15 cellular contexts compared by ENCODE assay signal in the genomic region with DNA sequence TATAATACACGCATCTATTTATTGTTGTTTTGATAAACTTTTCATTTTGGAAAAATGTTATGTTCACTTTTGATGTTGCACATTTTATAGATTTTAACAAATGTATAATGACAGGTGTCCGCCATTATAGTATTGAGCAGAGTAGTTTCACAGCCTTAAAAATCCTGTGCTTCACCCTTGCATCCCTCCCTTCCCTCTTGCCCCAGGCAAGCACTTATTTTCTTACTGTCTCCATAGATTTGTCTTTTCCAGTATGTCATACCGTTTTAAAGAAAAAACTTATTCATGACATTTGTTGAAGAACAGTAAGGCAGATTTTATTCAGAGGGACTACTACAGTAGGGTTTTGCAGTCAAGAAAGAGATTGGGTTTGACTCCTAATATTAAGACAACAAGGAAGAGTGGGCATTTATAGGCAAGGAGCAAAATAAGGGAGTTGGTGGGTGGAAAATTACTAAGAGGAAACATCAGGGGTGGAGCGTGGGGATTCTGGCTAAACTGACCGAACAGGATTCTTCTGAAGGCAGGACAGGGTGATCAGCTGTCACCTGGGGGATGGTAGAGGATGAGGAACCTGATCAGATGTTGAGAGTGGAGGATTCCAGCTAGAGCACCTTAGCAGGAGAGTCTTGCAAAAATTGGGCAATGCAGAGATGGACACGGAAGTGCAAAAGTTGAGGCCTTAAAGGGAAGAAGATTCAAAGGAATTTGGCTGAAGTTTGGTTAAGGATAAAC.
DNase-seq lines count a peak whose midpoint lies in the region; ATAC-seq and TF ChIP-seq lines count a peak whose summit lies in the region.
"Had no signal": no experiment of that assay in that cellular context is flagged by ENCODE, and none has a peak within 500 bp of the region (broad histone marks: within the 10 kb centered on the region; RNA-seq: fewer than 3 reads in every experiment).

No MANE protein-coding gene starts in this region.

- no peaks in the 10 kb centered on the region for H3K9me3 ChIP-seq in CD8-positive, alpha-beta T cell (ENCODE audit: low read length)
- H3K9me3 ChIP-seq in mammary epithelial cell (replicated peaks; ENCODE audit: insufficient read depth, low read length), result no peaks in the 10 kb centered on the region
- no peaks in the 10 kb centered on the region for H3K9me3 ChIP-seq in psoas muscle
- H3K9me3 ChIP-seq: body of pancreas, gastroesophageal sphincter had no signal

- H3K36me3 ChIP-seq in CD8-positive, alpha-beta T cell (ENCODE audit: insufficient read depth, low read length), result no peaks in the 10 kb centered on the region
- no peaks in the 10 kb centered on the region for H3K36me3 ChIP-seq in mammary epithelial cell (ENCODE audit: insufficient read depth, low read length)
- peaks cover 0 to 3% of the 10 kb centered on the region in 2 donors for H3K36me3 ChIP-seq in psoas muscle (ENCODE audit: insufficient read depth in 1 of 2, low read depth in 1 of 2)

- peaks cover 77% of the 10 kb centered on the region for H3K79me2 ChIP-seq in mammary epithelial cell (ENCODE audit: insufficient read depth, low read length)

- intact Hi-C loops in CD8-positive, alpha-beta T cell (cut with DNase I, micrococcal nuclease), result loop anchor here in 1 of 2 experiments (10.0 kb wide), 1 partner anchor 49 kb away; no protein-coding TSS in a partner anchor
- intact Hi-C loops in mammary epithelial cell (cut with micrococcal nuclease), result no loop called here
- intact Hi-C loops in psoas muscle (cut with DNase I), result no loop called here

- no TSS peak for BruUV-seq in mammary epithelial cell (replicated peaks; lab: Mats Ljungman, UMichigan)

- DNase-seq in CD8-positive, alpha-beta T cell, result no peak
- peak; percentile 50 for DNase-seq in HPDE6-E6E7 (ENCODE audit: extremely low spot score)
- peak; percentile 68 for DNase-seq in mammary epithelial cell
- no peak for DNase-seq in naive B cell
- no peak for DNase-seq in psoas muscle
- DNase-seq in NCI-H1092 (lab: John Stamatoyannopoulos, UW), result no peak
- DNase-seq: activated CD4-positive, CD25-positive, alpha-beta regulatory T cell; body of pancreas; effector CD8-positive, alpha-beta T cell; EL; immature natural killer cell; NCI-H446 had no signal

- CTCF ChIA-PET in CD8-positive, alpha-beta T cell (lab: Charles Lee), result interaction anchor here (0.6 to 1.1 kb wide), 2 partner anchors 12 to 80 kb away, joined by 3 to 4 read pairs; no protein-coding TSS in a partner anchor
- CTCF ChIA-PET in mammary epithelial cell (lab: Charles Lee; ENCODE audit: low non-redundant PET), result no interaction called here

- H3K4me2 ChIP-seq in mammary epithelial cell (ENCODE audit: insufficient read depth, low read depth, low read length), result peak overlapping the region; percentile 77

- POLR2A ChIA-PET in CD8-positive, alpha-beta T cell (lab: Charles Lee), result no interaction called here

- peaks cover 80% of the 10 kb centered on the region for H3K4me1 Mint-ChIP-seq in CD8-positive, alpha-beta T cell (ENCODE audit: low read depth)
- H3K4me1 Mint-ChIP-seq in naive B cell, result peaks cover 51 to 78% (median 66%) of the 10 kb centered on the region in 3 donors

- H4K20me1 ChIP-seq in mammary epithelial cell (ENCODE audit: insufficient read depth, low read length), result no peaks in the 10 kb centered on the region

- peak overlapping the region; percentile 65 for H3K27ac Mint-ChIP-seq in CD8-positive, alpha-beta T cell
- H3K27ac Mint-ChIP-seq in naive B cell, result peak overlapping the region in 5 of 6 donors; percentile 19 to 90 (median 32)

- TF ChIP-seq CTCF in CD8-positive, alpha-beta T cell (IDR thresholded peaks at IDR 0.05), result no peak
- TF ChIP-seq CTCF in mammary epithelial cell (conservative IDR thresholded peaks at IDR 0.05 in 1 of 2, IDR thresholded peaks at IDR 0.05 in 1 of 2; ENCODE audit: extremely low read depth in 1 of 2, insufficient read depth in 1 of 2, low read depth in 1 of 2, low read length in 2 of 2) (no peak), psoas muscle (IDR thresholded peaks at IDR 0.05) (no peak)

- H3K9ac ChIP-seq in mammary epithelial cell (ENCODE audit: insufficient read depth, low read length), result no peak overlapping the region

- H3K27me3 Mint-ChIP-seq in CD8-positive, alpha-beta T cell (ENCODE audit: low read depth), result no peaks in the 10 kb centered on the region
- no peaks in the 10 kb centered on the region for H3K27me3 Mint-ChIP-seq in naive B cell

- ATAC-seq in CD8-positive, alpha-beta T cell, result no peak
- no peak for ATAC-seq in naive B cell (ENCODE audit: low read depth in 2 of 2)
- no peak for ATAC-seq in psoas muscle
- ATAC-seq in GM21367 (IDR thresholded peaks at IDR 0.05; ENCODE audit: unreplicated experiment), result no peak
- no peak for ATAC-seq in HG03095 (IDR thresholded peaks at IDR 0.05; ENCODE audit: unreplicated experiment)
- ATAC-seq: body of pancreas, gastroesophageal sphincter had no signal

- dilution Hi-C loops in mammary epithelial cell (cut with HindIII; ENCODE audit: low sequenced_read_pairs), result loop anchor here (5.0 kb wide), 1 partner anchor 41 kb away; no protein-coding TSS in a partner anchor

- H3K4me3 Mint-ChIP-seq in CD8-positive, alpha-beta T cell, result no peak overlapping the region
- H3K4me3 Mint-ChIP-seq in naive B cell, result no peak overlapping the region
- H3K4me3 Mint-ChIP-seq: immature natural killer cell had no signal

- 50% methylated on average over 6 of the region's 6 CpGs for WGBS in mammary epithelial cell (ENCODE audit: low coverage, missing lambda C conversion rate)
- 74 to 90% (median 79%) methylated on average over 6 of the region's 6 CpGs for WGBS in psoas muscle, 3 donors

- in situ Hi-C loops in mammary epithelial cell (cut with MboI; ENCODE audit: low sequenced_read_pairs in 2 of 2), result no loop called here

- no peaks in the 10 kb centered on the region for H3K27me3 ChIP-seq in CD8-positive, alpha-beta T cell (ENCODE audit: insufficient read depth, low read length)
- H3K27me3 ChIP-seq in mammary epithelial cell (ENCODE audit: insufficient read depth, low read length) (no peaks in the 10 kb centered on the region), psoas muscle (ENCODE audit: insufficient read depth in 3 of 3, low read length in 2 of 3) (no peaks in the 10 kb centered on the region)
- H3K27me3 ChIP-seq: body of pancreas, gastroesophageal sphincter had no signal

- peaks cover 76% of the 10 kb centered on the region for H3K4me1 ChIP-seq in CD8-positive, alpha-beta T cell (ENCODE audit: insufficient read depth, low read length)
- H3K4me1 ChIP-seq in mammary epithelial cell (ENCODE audit: insufficient read depth, low read length) (peaks cover 27% of the 10 kb centered on the region), psoas muscle (peaks cover 10% of the 10 kb centered on the region)

- H3K36me3 Mint-ChIP-seq in CD8-positive, alpha-beta T cell, result peaks cover 45% of the 10 kb centered on the region
- H3K36me3 Mint-ChIP-seq in naive B cell, result peaks cover 14 to 16% of the 10 kb centered on the region in 2 donors

- H2AFZ ChIP-seq in mammary epithelial cell (ENCODE audit: low read depth, low read length), result no peak overlapping the region

- H3K4me3 ChIP-seq in CD8-positive, alpha-beta T cell (ENCODE audit: low read depth, low read length), result no peak overlapping the region
- H3K4me3 ChIP-seq in mammary epithelial cell (replicated peaks in 1 of 3; ENCODE audit: insufficient read depth in 1 of 3, low read depth in 2 of 3, low read length in 3 of 3) (peak overlapping the region in 1 of 3 experiments; percentile 4), psoas muscle (no peak overlapping the region)
- H3K4me3 ChIP-seq: body of pancreas, gastroesophageal sphincter had no signal

- no peak overlapping the region for H3K27ac ChIP-seq in CD8-positive, alpha-beta T cell (ENCODE audit: low read depth, low read length)
- H3K27ac ChIP-seq in mammary epithelial cell (ENCODE audit: insufficient read depth, low read depth, low read length) (no peak overlapping the region), psoas muscle (no peak overlapping the region)
- H3K27ac ChIP-seq: body of pancreas, gastroesophageal sphincter had no signal

- peaks cover 2% of the 10 kb centered on the region for H3K9me3 Mint-ChIP-seq in CD8-positive, alpha-beta T cell
- peaks cover 0 to 2% (median 0%) of the 10 kb centered on the region in 7 donors for H3K9me3 Mint-ChIP-seq in naive B cell
- H3K9me3 Mint-ChIP-seq: immature natural killer cell had no signal

Comparison
In these comparisons a context has a peak if more than half of its experiments do, and no peak if none do; other contexts are left out.
1. DNase-seq: peak in HPDE6-E6E7 (single experiment) and mammary epithelial cell (single experiment); none in CD8-positive, alpha-beta T cell (0 of 7), naive B cell (single experiment), psoas muscle (0 of 2) and NCI-H1092 (single experiment).